Comparison of ENCODE assay signal across 26 cellular contexts in the genomic region with DNA sequence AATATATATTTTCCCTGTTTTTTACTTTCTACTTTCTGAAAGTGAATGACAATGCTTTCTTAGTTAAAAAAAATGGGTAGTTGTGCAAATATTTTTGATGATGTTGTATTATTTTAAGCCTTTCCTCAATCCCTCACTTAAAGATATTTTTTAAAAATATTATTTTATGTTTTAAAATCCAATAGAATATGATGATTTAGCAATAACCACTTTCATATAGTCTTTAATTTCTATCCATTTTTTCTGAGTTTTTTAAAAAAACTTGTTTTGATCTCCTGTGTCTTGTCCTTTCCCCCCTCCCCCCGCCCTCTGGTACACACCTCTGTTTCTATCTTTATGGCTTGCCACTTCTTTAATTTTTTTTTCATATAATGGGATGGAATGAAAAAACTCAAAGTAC.
"Had no signal": no experiment of that assay in that cellular context is flagged by ENCODE, and none has a peak within 500 bp of the region (broad histone marks: within the 10 kb centered on the region; RNA-seq: fewer than 3 reads in every experiment).

No MANE protein-coding gene starts in this region.

- H3K9me3 ChIP-seq: colonic mucosa, esophagus muscularis mucosa, esophagus squamous epithelium, gastrocnemius medialis, gastroesophageal sphincter had no signal

- H3K4me3 Mint-ChIP-seq: dendritic cell treated with granulocyte-macrophage colony-stimulating factor and Interleukin-4, amounts not matched to agents 40 ng/mL and 50 ng/mL, for 4 days; effector memory CD8-positive, alpha-beta T cell; endodermal cell had no signal

- DNase-seq: colonic mucosa; cortex of kidney; dermis blood vessel endothelial cell; dorsolateral prefrontal cortex; effector CD4-positive, alpha-beta T cell; effector CD8-positive, alpha-beta T cell; effector memory CD4-positive, alpha-beta T cell; effector memory CD8-positive, alpha-beta T cell; endodermal cell; erythroblast; esophagus squamous epithelium; foreskin fibroblast; foreskin keratinocyte; foreskin melanocyte; gastrocnemius medialis; glutamatergic neuron; head of caudate nucleus; heart left ventricle; heart right ventricle had no signal

- H3K27me3 Mint-ChIP-seq: dendritic cell treated with granulocyte-macrophage colony-stimulating factor and Interleukin-4, amounts not matched to agents 40 ng/mL and 50 ng/mL, for 4 days; effector memory CD8-positive, alpha-beta T cell had no signal

- H3K36me3 ChIP-seq: colonic mucosa, esophagus muscularis mucosa, esophagus squamous epithelium, gastrocnemius medialis, gastroesophageal sphincter, heart left ventricle, heart right ventricle had no signal

- ATAC-seq: effector memory CD8-positive, alpha-beta T cell; esophagus mucosa; foreskin keratinocyte; gastrocnemius medialis; gastroesophageal sphincter; heart left ventricle; heart right ventricle had no signal

- H3K27me3 ChIP-seq: colonic mucosa, dorsolateral prefrontal cortex, esophagus muscularis mucosa, esophagus squamous epithelium, foreskin keratinocyte, gastrocnemius medialis, gastroesophageal sphincter, heart left ventricle, heart right ventricle had no signal

- H3K4me1 ChIP-seq: colonic mucosa, esophagus muscularis mucosa, esophagus squamous epithelium, foreskin keratinocyte, gastrocnemius medialis, gastroesophageal sphincter, heart left ventricle, heart right ventricle had no signal

- FAIRE-seq: endothelial cell of umbilical vein had no signal

- H3K9me3 Mint-ChIP-seq: dendritic cell treated with granulocyte-macrophage colony-stimulating factor and Interleukin-4, amounts not matched to agents 40 ng/mL and 50 ng/mL, for 4 days; effector memory CD8-positive, alpha-beta T cell had no signal

- H3K4me3 ChIP-seq: colonic mucosa, coronary artery, dorsolateral prefrontal cortex, esophagus muscularis mucosa, esophagus squamous epithelium, gastrocnemius medialis, gastroesophageal sphincter, heart left ventricle, heart right ventricle had no signal

- H3K27ac ChIP-seq: colonic mucosa, coronary artery, dorsolateral prefrontal cortex, epithelial cell of prostate, esophagus muscularis mucosa, esophagus squamous epithelium, foreskin keratinocyte, gastrocnemius medialis, gastroesophageal sphincter, heart left ventricle, heart right ventricle had no signal
